In genomic region chr5:106392766-106393165, GRCh38 we compare ENCODE assay signal across 32 cellular contexts.
DNase-seq lines count a peak whose midpoint lies in the region; ATAC-seq and TF ChIP-seq lines count a peak whose summit lies in the region.
"Had no signal": no experiment of that assay in that cellular context is flagged by ENCODE, and none has a peak within 500 bp of the region (broad histone marks: within the 10 kb centered on the region; RNA-seq: fewer than 3 reads in every experiment).

No MANE protein-coding gene starts in this region.

- H3K27ac ChIP-seq in mammary epithelial cell (ENCODE audit: insufficient read depth, low read depth, low read length), result no peak overlapping the region
- no peak overlapping the region for H3K27ac ChIP-seq in left lung
- H3K27ac ChIP-seq: coronary artery, HL-60, lower lobe of right lung, transverse colon had no signal

- H3K4me3 ChIP-seq in mammary epithelial cell (replicated peaks in 1 of 3; ENCODE audit: insufficient read depth in 1 of 3, low read depth in 2 of 3, low read length in 3 of 3), result no peak overlapping the region
- no peak overlapping the region for H3K4me3 ChIP-seq in neuron (ENCODE audit: low read length)
- H3K4me3 ChIP-seq in lower leg skin (ENCODE audit: low read depth, poor library complexity, severe bottlenecking), result no peak overlapping the region
- H3K4me3 ChIP-seq in left lung, result no peak overlapping the region
- H3K4me3 ChIP-seq: coronary artery, HAP-1, lower lobe of right lung, transverse colon had no signal

- intact Hi-C loops in mammary epithelial cell (cut with micrococcal nuclease) (no loop called here), lower leg skin (cut with DNase I; ENCODE audit: low total_unique reads) (no loop called here), sciatic nerve (cut with DNase I) (no loop called here), left lung (cut with DNase I) (no loop called here)

- H3K27me3 ChIP-seq in mammary epithelial cell (ENCODE audit: insufficient read depth, low read length), result no peaks in the 10 kb centered on the region
- no peaks in the 10 kb centered on the region for H3K27me3 ChIP-seq in neuron (ENCODE audit: insufficient read depth, low read length)
- H3K27me3 ChIP-seq in left lung, result no peaks in the 10 kb centered on the region
- H3K27me3 ChIP-seq: transverse colon had no signal

- H2AFZ ChIP-seq in mammary epithelial cell (ENCODE audit: low read depth, low read length) (no peak overlapping the region), neuron (ENCODE audit: low read depth, low read length) (peak overlapping the region; percentile 46)

- no peak overlapping the region for H3K4me2 ChIP-seq in mammary epithelial cell (ENCODE audit: insufficient read depth, low read depth, low read length)

- H3K9ac ChIP-seq in mammary epithelial cell (ENCODE audit: insufficient read depth, low read length), result no peak overlapping the region

- no peak for TF ChIP-seq CTCF in mammary epithelial cell (conservative IDR thresholded peaks at IDR 0.05 in 1 of 2, IDR thresholded peaks at IDR 0.05 in 1 of 2; ENCODE audit: extremely low read depth in 1 of 2, insufficient read depth in 1 of 2, low read depth in 1 of 2, low read length in 2 of 2)
- no peak for TF ChIP-seq CTCF in lower leg skin (IDR thresholded peaks at IDR 0.05)
- TF ChIP-seq CTCF in left lung (IDR thresholded peaks at IDR 0.05), result no peak

- CTCF ChIA-PET in mammary epithelial cell (lab: Charles Lee; ENCODE audit: low non-redundant PET), result no interaction called here

- ATAC-seq in sciatic nerve (no peak), left lung (no peak)
- ATAC-seq: activated T-helper 17 cell treated with anti-CD3 and anti-CD28 coated beads, Interleukin-2, amount 50 U/mL, for 72 hours; CD8-positive, alpha-beta T cell; HepG2; lower lobe of right lung; naive thymus-derived CD8-positive, alpha-beta T cell; Right ventricle myocardium inferior; stimulated activated memory B cell treated with anti-CD40 and anti-IgM and Interleukin-4, amounts not matched to agents 10 μg/mL and 1 μg/mL and 100 μg/mL, for 72 hours had no signal

- no peak for TF ChIP-seq POLR2A in lower leg skin (IDR thresholded peaks at IDR 0.05)

- no TSS peak for BruUV-seq in mammary epithelial cell (replicated peaks; lab: Mats Ljungman, UMichigan)

- DNase-seq in ELR (ENCODE audit: low read depth) (peak; percentile 85), RPMI7951 (ENCODE audit: low read depth) (peak; percentile 54), mammary epithelial cell (peak; percentile 41), lower leg skin (ENCODE audit: low spot score in 2 of 2) (no peak), iPS-NIHi7 (ENCODE audit: extremely low spot score) (no peak), sciatic nerve (ENCODE audit: low spot score) (no peak), left lung (no peak)
- DNase-seq: ACHN; activated CD4-positive, alpha-beta memory T cell treated with anti-CD3 and anti-CD28 coated beads, Interleukin-2, amount 10 ng/mL, durations not matched to agents 7 days and 5 days; activated CD4-positive, CD25-positive, alpha-beta regulatory T cell treated with anti-CD3 and anti-CD28 coated beads, Interleukin-2, amount 50 U/mL, for 72 hours; activated CD8-positive, alpha-beta memory T cell treated with anti-CD3 and anti-CD28 coated beads, Interleukin-2, amount 50 U/mL, for 48 hours; amniotic stem cell; CD8-positive, alpha-beta T cell; effector memory CD4-positive, alpha-beta T cell; erythroblast; kidney glomerular epithelial cell; lower lobe of right lung; MV-4-11; naive thymus-derived CD8-positive, alpha-beta T cell; NCI-H1436; NCI-H345; NCI-H774; occipital lobe; transverse colon had no signal

- WGBS in mammary epithelial cell (ENCODE audit: low coverage, missing lambda C conversion rate), result 91% methylated on average over 5 of the region's 5 CpGs
- whole genome bisulfite sequencing in lower leg skin, 2 donors, result 88% methylated on average over 5 of the region's 5 CpGs

- no peaks in the 10 kb centered on the region for H3K36me3 ChIP-seq in mammary epithelial cell (ENCODE audit: insufficient read depth, low read length)
- no peaks in the 10 kb centered on the region for H3K36me3 ChIP-seq in neuron (ENCODE audit: insufficient read depth, low read length)
- no peaks in the 10 kb centered on the region for H3K36me3 ChIP-seq in left lung
- H3K36me3 ChIP-seq: HAP-1, lower lobe of right lung, transverse colon had no signal

- H3K79me2 ChIP-seq in mammary epithelial cell (ENCODE audit: insufficient read depth, low read length), result no peaks in the 10 kb centered on the region

- peaks cover 5% of the 10 kb centered on the region for H3K4me1 ChIP-seq in mammary epithelial cell (ENCODE audit: insufficient read depth, low read length)
- H3K4me1 ChIP-seq in neuron (ENCODE audit: insufficient read depth, low read length), result peaks cover 3% of the 10 kb centered on the region
- no peaks in the 10 kb centered on the region for H3K4me1 ChIP-seq in left lung
- H3K4me1 ChIP-seq: HAP-1, lower lobe of right lung, transverse colon had no signal

- in situ Hi-C loops in mammary epithelial cell (cut with MboI; ENCODE audit: low sequenced_read_pairs in 2 of 2), result no loop called here

- no peaks in the 10 kb centered on the region for H4K20me1 ChIP-seq in mammary epithelial cell (ENCODE audit: insufficient read depth, low read length)

- dilution Hi-C loops in mammary epithelial cell (cut with HindIII; ENCODE audit: low sequenced_read_pairs), result no loop called here

- H3K9me3 ChIP-seq in mammary epithelial cell (replicated peaks; ENCODE audit: insufficient read depth, low read length), result no peaks in the 10 kb centered on the region
- no peaks in the 10 kb centered on the region for H3K9me3 ChIP-seq in neuron (ENCODE audit: low read length)
- no peaks in the 10 kb centered on the region for H3K9me3 ChIP-seq in left lung
- H3K9me3 ChIP-seq: HAP-1, lower lobe of right lung, transverse colon had no signal

Comparison
In these comparisons a context has a peak if more than half of its experiments do, and no peak if none do; other contexts are left out.
1. DNase-seq: peak in ELR (single experiment), RPMI7951 (single experiment) and mammary epithelial cell (single experiment); none in lower leg skin (0 of 2), iPS-NIHi7 (single experiment), sciatic nerve (single experiment) and left lung (0 of 2).